Comparison of ENCODE assay signal across 1 cellular context in the genomic region with DNA sequence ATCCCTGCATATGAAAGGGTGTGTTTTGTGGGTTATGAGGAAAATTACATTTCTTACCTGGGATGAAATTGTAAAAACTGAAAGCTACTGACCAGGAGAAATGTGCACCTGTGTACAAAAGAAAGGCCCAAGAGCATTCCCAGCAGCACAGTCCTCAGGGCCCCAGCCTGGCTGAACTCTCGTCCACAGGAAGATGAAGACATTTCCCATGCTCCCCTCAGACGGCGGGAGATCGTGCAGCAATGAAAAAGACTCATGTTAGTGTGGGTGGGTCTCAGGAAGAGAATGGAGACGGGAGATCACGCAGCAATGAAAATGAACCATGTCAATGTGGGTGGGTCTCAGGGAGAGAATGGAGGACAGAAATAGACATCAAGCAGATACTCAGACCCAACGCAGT.
TF ChIP-seq lines count a peak whose summit lies in the region.

No MANE protein-coding gene starts in this region.

TF ChIP-seq in endothelial cell of umbilical vein, 7 proteins besides CTCF, POLR2A, EP300 and RAD21:
- TF ChIP-seq GATA2 (IDR thresholded peaks at IDR 0.05; ENCODE audit: insufficient read depth, insufficient read length, low read depth, low read length) (no peak), POLR2AphosphoS5 (IDR thresholded peaks at IDR 0.05; ENCODE audit: insufficient read depth, low read depth, low read length) (no peak), MAX (IDR thresholded peaks at IDR 0.05; ENCODE audit: insufficient read depth, insufficient read length) (no peak), FOS (IDR thresholded peaks at IDR 0.05; ENCODE audit: borderline replicate concordance, insufficient read depth, low read length) (no peak), JUN (IDR thresholded peaks at IDR 0.05; ENCODE audit: borderline replicate concordance, insufficient read depth, insufficient read length, low read depth) (no peak), EZH2 (IDR thresholded peaks at IDR 0.05; ENCODE audit: borderline replicate concordance, low read depth, low read length, severe bottlenecking) (no peak), MYC (IDR thresholded peaks at IDR 0.05; ENCODE audit: low read depth, low read length) (no peak)
